9 cellular contexts compared by ENCODE assay signal in genomic region chr17:44599298-44600175, GRCh38. TPM values are rescaled to one million over a fixed set of nuclear protein-coding genes. Genes with fewer than 3 reads are reported as not detected.
DNase-seq lines count a peak whose midpoint lies in the region; ATAC-seq and TF ChIP-seq lines count a peak whose summit lies in the region.
"Had no signal": no experiment of that assay in that cellular context is flagged by ENCODE, and none has a peak within 500 bp of the region (broad histone marks: within the 10 kb centered on the region; RNA-seq: fewer than 3 reads in every experiment).

No MANE protein-coding gene starts in this region.

- DNase-seq in NCI-H2196 (lab: John Stamatoyannopoulos, UW; ENCODE audit: unreplicated experiment) (peak; percentile 34), NCI-H2196 treated with DMSO at 0.1 percent for 48 hours (lab: John Stamatoyannopoulos, UW; ENCODE audit: unreplicated experiment) (no peak), astrocyte of the spinal cord (ENCODE audit: low read depth, low spot score) (peak; percentile 98), left kidney (ENCODE audit: low read depth, low spot score) (peak; percentile 96), ureter (ENCODE audit: low spot score) (peak; percentile 77), NCI-H446 (lab: John Stamatoyannopoulos, UW) (no peak), SHP77 treated with DMSO at 0.1 percent for 48 hours (lab: John Stamatoyannopoulos, UW) (no peak)

- TF ChIP-seq CTCF in astrocyte of the spinal cord (IDR thresholded peaks at IDR 0.05; ENCODE audit: low read depth, low read length): no peak

- in situ Hi-C loops in astrocyte of the spinal cord (cut with HindIII; ENCODE audit: low sequenced_read_pairs): no loop called here

- ATAC-seq in GM18868 (IDR thresholded peaks at IDR 0.05; ENCODE audit: unreplicated experiment): no peak

- no peak overlapping the region for H3K4me3 ChIP-seq in astrocyte of the spinal cord (ENCODE audit: low read depth, low read length)
- H3K4me3 ChIP-seq: SK-N-MC had no signal

RNA-seq across cellular contexts. Expression of gene FZD2, which starts 42.3 kb away (rescaled TPM):
- total RNA-seq in ureter: 3.9 TPM

RNA-seq across cellular contexts. Expression of gene MEIOC, which starts 56.7 kb away (rescaled TPM):
- not detected for total RNA-seq in ureter

Comparison
In these comparisons a context has a peak if more than half of its experiments do, and no peak if none do; other contexts are left out.
1. DNase-seq: peak in NCI-H2196 (single experiment), astrocyte of the spinal cord (single experiment), left kidney (single experiment) and ureter (single experiment); none in NCI-H2196 treated with DMSO at 0.1 percent for 48 hours (single experiment), NCI-H446 (0 of 2) and SHP77 treated with DMSO at 0.1 percent for 48 hours (single experiment).